In the genomic region with DNA sequence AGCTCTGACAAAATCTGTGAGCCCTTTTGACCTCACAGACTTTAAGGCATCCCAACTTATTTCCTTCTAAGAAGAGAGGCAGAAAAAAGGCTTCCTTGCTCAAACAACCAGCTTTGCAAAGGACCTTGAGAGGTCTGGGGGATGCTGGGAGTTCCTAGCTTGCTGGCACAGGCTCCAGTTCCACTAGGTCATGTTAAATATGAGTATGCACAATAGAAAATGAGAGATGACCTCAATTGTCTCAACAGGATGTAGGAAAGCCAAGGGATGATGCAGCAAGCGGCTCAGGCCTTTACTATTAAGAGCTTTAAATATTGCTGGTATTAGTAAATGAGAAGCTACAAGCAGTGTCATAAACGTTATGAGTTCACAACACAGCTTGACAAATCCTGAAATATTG, we compare ENCODE assay signal across 2 cellular contexts.
A peak's percentile ranks its signal among the peaks of the same experiment; 100 is the strongest.
TF ChIP-seq lines count a peak whose summit lies in the region.

No MANE protein-coding gene starts in this region.

TF ChIP-seq in IMR-90, 13 proteins besides CTCF, POLR2A, EP300 and RAD21:
- TF ChIP-seq RFX5 (IDR thresholded peaks at IDR 0.05; ENCODE audit: low read depth, low read length) (no peak), FOS (IDR thresholded peaks at IDR 0.05; ENCODE audit: low read depth, low read length) (no peak), NFE2L2 (IDR thresholded peaks at IDR 0.05; ENCODE audit: low read depth, low read length) (no peak), SMC3 (IDR thresholded peaks at IDR 0.05; ENCODE audit: low read depth, low read length) (no peak), CHD1 (IDR thresholded peaks at IDR 0.05; ENCODE audit: low read depth, low read length) (no peak), MAFK (IDR thresholded peaks at IDR 0.05; ENCODE audit: low read depth, low read length) (no peak), CEBPB (IDR thresholded peaks at IDR 0.05; ENCODE audit: low read depth, low read length) (no peak), BHLHE40 (IDR thresholded peaks at IDR 0.05; ENCODE audit: low read depth, low read length) (no peak), MAZ (IDR thresholded peaks at IDR 0.05; ENCODE audit: borderline replicate concordance, low read depth, low read length) (no peak), RCOR1 (IDR thresholded peaks at IDR 0.05; ENCODE audit: insufficient replicate concordance, low read length) (no peak)
- TF ChIP-seq, protein P1, sequence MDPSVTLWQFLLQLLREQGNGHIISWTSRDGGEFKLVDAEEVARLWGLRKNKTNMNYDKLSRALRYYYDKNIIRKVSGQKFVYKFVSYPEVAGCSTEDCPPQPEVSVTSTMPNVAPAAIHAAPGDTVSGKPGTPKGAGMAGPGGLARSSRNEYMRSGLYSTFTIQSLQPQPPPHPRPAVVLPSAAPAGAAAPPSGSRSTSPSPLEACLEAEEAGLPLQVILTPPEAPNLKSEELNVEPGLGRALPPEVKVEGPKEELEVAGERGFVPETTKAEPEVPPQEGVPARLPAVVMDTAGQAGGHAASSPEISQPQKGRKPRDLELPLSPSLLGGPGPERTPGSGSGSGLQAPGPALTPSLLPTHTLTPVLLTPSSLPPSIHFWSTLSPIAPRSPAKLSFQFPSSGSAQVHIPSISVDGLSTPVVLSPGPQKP (IDR thresholded peaks at IDR 0.05; ENCODE audit: borderline replicate concordance, low read depth, low read length): no peak
- TF ChIP-seq, protein P2, sequence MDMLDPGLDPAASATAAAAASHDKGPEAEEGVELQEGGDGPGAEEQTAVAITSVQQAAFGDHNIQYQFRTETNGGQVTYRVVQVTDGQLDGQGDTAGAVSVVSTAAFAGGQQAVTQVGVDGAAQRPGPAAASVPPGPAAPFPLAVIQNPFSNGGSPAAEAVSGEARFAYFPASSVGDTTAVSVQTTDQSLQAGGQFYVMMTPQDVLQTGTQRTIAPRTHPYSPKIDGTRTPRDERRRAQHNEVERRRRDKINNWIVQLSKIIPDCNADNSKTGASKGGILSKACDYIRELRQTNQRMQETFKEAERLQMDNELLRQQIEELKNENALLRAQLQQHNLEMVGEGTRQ (IDR thresholded peaks at IDR 0.05; ENCODE audit: low read depth, low read length): no peak

TF ChIP-seq in GM12878, 131 proteins besides CTCF, POLR2A, EP300 and RAD21:
- peak; percentile 44; the same call in 1 of the 2 replicates for TF ChIP-seq CREB1 (IDR thresholded peaks at IDR 0.05; ENCODE audit: low read depth)
- TF ChIP-seq HDAC6 (IDR thresholded peaks at IDR 0.05; ENCODE audit: unreplicated experiment): no peak
